1 cellular context compared by ENCODE assay signal in the genomic region with DNA sequence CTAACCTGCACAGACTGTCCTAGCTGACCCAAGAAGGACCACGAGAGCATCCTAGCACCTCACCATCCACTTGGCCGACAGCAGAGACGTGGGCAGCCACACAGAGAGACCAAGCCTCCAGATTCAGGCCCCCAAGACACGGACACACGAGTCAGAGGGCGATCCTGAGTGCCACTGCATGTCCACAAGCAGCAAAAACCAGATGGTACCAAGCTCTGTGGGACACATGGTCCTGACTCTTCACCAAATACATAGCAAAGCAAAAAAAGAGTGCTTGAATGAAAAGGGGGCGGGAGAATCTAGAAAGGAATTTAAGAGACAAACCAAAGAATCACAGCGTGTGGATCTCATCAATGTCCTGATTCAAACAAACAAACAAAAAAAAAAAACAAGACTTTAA.
TF ChIP-seq lines count a peak whose summit lies in the region.

No MANE protein-coding gene starts in this region.

TF ChIP-seq in IMR-90, 13 proteins besides CTCF, POLR2A, EP300 and RAD21 (continued from another document):
- TF ChIP-seq, protein P1, sequence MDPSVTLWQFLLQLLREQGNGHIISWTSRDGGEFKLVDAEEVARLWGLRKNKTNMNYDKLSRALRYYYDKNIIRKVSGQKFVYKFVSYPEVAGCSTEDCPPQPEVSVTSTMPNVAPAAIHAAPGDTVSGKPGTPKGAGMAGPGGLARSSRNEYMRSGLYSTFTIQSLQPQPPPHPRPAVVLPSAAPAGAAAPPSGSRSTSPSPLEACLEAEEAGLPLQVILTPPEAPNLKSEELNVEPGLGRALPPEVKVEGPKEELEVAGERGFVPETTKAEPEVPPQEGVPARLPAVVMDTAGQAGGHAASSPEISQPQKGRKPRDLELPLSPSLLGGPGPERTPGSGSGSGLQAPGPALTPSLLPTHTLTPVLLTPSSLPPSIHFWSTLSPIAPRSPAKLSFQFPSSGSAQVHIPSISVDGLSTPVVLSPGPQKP (IDR thresholded peaks at IDR 0.05; ENCODE audit: borderline replicate concordance, low read depth, low read length), result no peak
- no peak for TF ChIP-seq CHD1 (IDR thresholded peaks at IDR 0.05; ENCODE audit: low read depth, low read length)
- no peak for TF ChIP-seq BHLHE40 (IDR thresholded peaks at IDR 0.05; ENCODE audit: low read depth, low read length)
- no peak for TF ChIP-seq RCOR1 (IDR thresholded peaks at IDR 0.05; ENCODE audit: insufficient replicate concordance, low read length)
- TF ChIP-seq CEBPB (IDR thresholded peaks at IDR 0.05; ENCODE audit: low read depth, low read length), result no peak
- TF ChIP-seq FOS (IDR thresholded peaks at IDR 0.05; ENCODE audit: low read depth, low read length), result no peak
- no peak for TF ChIP-seq MAZ (IDR thresholded peaks at IDR 0.05; ENCODE audit: borderline replicate concordance, low read depth, low read length)
- no peak for TF ChIP-seq MAFK (IDR thresholded peaks at IDR 0.05; ENCODE audit: low read depth, low read length)
